Comparison of ENCODE assay signal across 8 cellular contexts in genomic region chr22:46007003-46007847, GRCh38. TPM values are rescaled to one million over a fixed set of nuclear protein-coding genes. Genes with fewer than 3 reads are reported as not detected.
DNase-seq lines count a peak whose midpoint lies in the region; ATAC-seq and TF ChIP-seq lines count a peak whose summit lies in the region.

No MANE protein-coding gene starts in this region.

- H3K27ac ChIP-seq in 22Rv1 (peak overlapping the region; percentile 13; the same call in 1 of the 2 replicates), suprapubic skin (peak overlapping the region; percentile 99)

- DNase-seq in HFFc6 (peak; percentile 69), adipocyte (ENCODE audit: low read depth) (peak; percentile 58), suprapubic skin (ENCODE audit: low spot score in 2 of 2) (peak in 1 of 2 donors; percentile 88)
- DNase-seq in activated CD8-positive, alpha-beta memory T cell treated with anti-CD3 and anti-CD28 coated beads, Interleukin-2, amount 50 U/mL, for 48 hours: no peak
- DNase-seq in stimulated activated CD4-positive, alpha-beta T cell treated with anti-CD3 and anti-CD28 coated beads, Interleukin-12 subunit alpha, Interleukin-12 subunit beta, amount 100 ng/mL, for 4 hours: no peak

- peak overlapping the region; percentile 91 for H3K27ac Mint-ChIP-seq in HFFc6

- no peak for TF ChIP-seq EP300 in suprapubic skin (IDR thresholded peaks at IDR 0.05)

- H3K9me3 ChIP-seq in adipocyte (ENCODE audit: control insufficient read depth, low read length) (peaks cover 5% of the 10 kb centered on the region), iPS-15b (ENCODE audit: control insufficient read depth, insufficient read depth, low read length) (no peaks in the 10 kb centered on the region), suprapubic skin (peaks cover 10% of the 10 kb centered on the region)

- ATAC-seq in GM18502 (IDR thresholded peaks at IDR 0.05; ENCODE audit: poor library complexity, unreplicated experiment): no peak

- peaks cover 8% of the 10 kb centered on the region for H3K9me3 Mint-ChIP-seq in HFFc6

- peak overlapping the region; percentile 41 for H3K4me3 Mint-ChIP-seq in HFFc6

- H3K36me3 ChIP-seq in adipocyte (ENCODE audit: control insufficient read depth, insufficient read depth, low read length, severe bottlenecking): no peaks in the 10 kb centered on the region
- H3K36me3 ChIP-seq in iPS-15b (ENCODE audit: control insufficient read depth, insufficient read depth, low read length): no peaks in the 10 kb centered on the region
- H3K36me3 ChIP-seq in suprapubic skin: no peaks in the 10 kb centered on the region

- no peak for TF ChIP-seq POLR2A in suprapubic skin (IDR thresholded peaks at IDR 0.05)

- H3K27me3 ChIP-seq in adipocyte (replicated peaks; ENCODE audit: control insufficient read depth, insufficient read depth, low read length) (no peaks in the 10 kb centered on the region), iPS-15b (ENCODE audit: control insufficient read depth, insufficient read depth, low read length) (no peaks in the 10 kb centered on the region), suprapubic skin (no peaks in the 10 kb centered on the region)

- H3K4me1 Mint-ChIP-seq in HFFc6 (ENCODE audit: low read depth): peaks cover 71% of the 10 kb centered on the region

- WGBS in suprapubic skin: 12% methylated on average over 12 of the region's 36 CpGs

- no peaks in the 10 kb centered on the region; the same call in 1 of the 2 replicates for H3K27me3 Mint-ChIP-seq in HFFc6 (ENCODE audit: insufficient read depth)

- H3K9ac ChIP-seq in adipocyte (ENCODE audit: low read length) (peak overlapping the region; percentile 95), iPS-15b (ENCODE audit: low read depth, low read length) (peak overlapping the region; percentile 37)

- no peak for TF ChIP-seq CTCF in 22Rv1 (IDR thresholded peaks at IDR 0.05)
- TF ChIP-seq CTCF in HFFc6 (IDR thresholded peaks at IDR 0.05): no peak
- TF ChIP-seq CTCF in suprapubic skin (IDR thresholded peaks at IDR 0.05): no peak

- peak overlapping the region; percentile 69 for H3K4me3 ChIP-seq in adipocyte (ENCODE audit: low read length)
- H3K4me3 ChIP-seq in iPS-15b (ENCODE audit: low read depth, low read length): no peak overlapping the region
- peak overlapping the region; percentile 37 for H3K4me3 ChIP-seq in suprapubic skin

- peaks cover 4% of the 10 kb centered on the region for H3K36me3 Mint-ChIP-seq in HFFc6 (ENCODE audit: low read depth)

- H3K4me1 ChIP-seq in adipocyte (ENCODE audit: control insufficient read depth, insufficient read depth, low read length) (peaks cover 56% of the 10 kb centered on the region), iPS-15b (ENCODE audit: control insufficient read depth, insufficient read depth, low read length) (no peaks in the 10 kb centered on the region), suprapubic skin (peaks cover 67% of the 10 kb centered on the region)

RNA-seq across cellular contexts. Expression of gene WNT7B, which starts 30.3 kb away (rescaled TPM):
- under 1 TPM in 5 of 6 experiments, not detected in 1; 0.07 to 0.14 (median 0.09) TPM for total RNA-seq in HFFc6 (2021; fragmentation: NEBNext Ultra II Directional; extraction: Animal tissue kit (Norgen Biotek cat#: 25700))
- 10 to 100 TPM; 18.7 to 54.4 (median 44.1) TPM for total RNA-seq in suprapubic skin

Comparison
In these comparisons a context has a peak if more than half of its experiments do, and no peak if none do; other contexts are left out.
1. DNase-seq: peak in HFFc6 (single experiment) and adipocyte (single experiment); none in activated CD8-positive, alpha-beta memory T cell treated with anti-CD3 and anti-CD28 coated beads, Interleukin-2, amount 50 U/mL, for 48 hours (single experiment) and stimulated activated CD4-positive, alpha-beta T cell treated with anti-CD3 and anti-CD28 coated beads, Interleukin-12 subunit alpha, Interleukin-12 subunit beta, amount 100 ng/mL, for 4 hours (single experiment).
2. RNA of gene WNT7B, which starts 30.3 kb away (total RNA-seq): 18.7 to 54.4 TPM in suprapubic skin; 0.07 to 0.14 TPM in HFFc6; every median in the first group is over 10 times any median in the second.